8 cellular contexts compared by ENCODE assay signal in genomic region chr16:10828851-10829331, GRCh38. TPM values are rescaled to one million over a fixed set of nuclear protein-coding genes. Genes with fewer than 3 reads are reported as not detected.
DNase-seq lines count a peak whose midpoint lies in the region; ATAC-seq and TF ChIP-seq lines count a peak whose summit lies in the region.

No MANE protein-coding gene starts in this region.

- POLR2A ChIA-PET in CD4-positive, alpha-beta memory T cell (lab: Charles Lee; ENCODE audit: partially characterized antibody) = no interaction called here

- H3K36me3 Mint-ChIP-seq in nephron (ENCODE audit: low read depth) = no peaks in the 10 kb centered on the region
- no peaks in the 10 kb centered on the region for H3K36me3 Mint-ChIP-seq in CD4-positive, alpha-beta memory T cell

- no peak overlapping the region for H3K27ac ChIP-seq in RWPE2 (ENCODE audit: poor library complexity, severe bottlenecking)
- H3K27ac ChIP-seq in CD4-positive, alpha-beta memory T cell (ENCODE audit: low read depth, low read length) = no peak overlapping the region

- H3K36me3 ChIP-seq in RWPE2 (ENCODE audit: low read depth) = no peaks in the 10 kb centered on the region
- H3K36me3 ChIP-seq in CD4-positive, alpha-beta memory T cell (ENCODE audit: insufficient read depth, low read length) = no peaks in the 10 kb centered on the region

- H3K9me3 Mint-ChIP-seq in nephron = no peaks in the 10 kb centered on the region
- H3K9me3 Mint-ChIP-seq in CD4-positive, alpha-beta memory T cell = no peaks in the 10 kb centered on the region

- peak overlapping the region in 2 of 3 experiments; percentile 64 to 69 for H3K4me3 Mint-ChIP-seq in nephron
- no peak overlapping the region for H3K4me3 Mint-ChIP-seq in CD4-positive, alpha-beta memory T cell

- no peak overlapping the region for H3K4me3 ChIP-seq in RWPE2 (ENCODE audit: severe bottlenecking)
- peak overlapping the region; percentile 2 for H3K4me3 ChIP-seq in fibroblast of mammary gland (ENCODE audit: control insufficient read depth, low read depth, low read length)
- H3K4me3 ChIP-seq in CD4-positive, alpha-beta memory T cell (ENCODE audit: low read length in 2 of 2) = no peak overlapping the region

- peaks cover 11% of the 10 kb centered on the region for H3K4me1 ChIP-seq in RWPE2 (ENCODE audit: insufficient read depth, poor library complexity, severe bottlenecking)
- no peaks in the 10 kb centered on the region for H3K4me1 ChIP-seq in CD4-positive, alpha-beta memory T cell (ENCODE audit: insufficient read depth, low read length)

- DNase-seq in DMS 273 (lab: John Stamatoyannopoulos, UW; ENCODE audit: unreplicated experiment) (peak; percentile 93), RWPE2 (ENCODE audit: low spot score) (no peak), fibroblast of mammary gland (ENCODE audit: low read depth) (peak; percentile 83), GF-D8 (lab: John Stamatoyannopoulos, UW) (no peak)
- DNase-seq in CD4-positive, alpha-beta memory T cell = no peak

- TF ChIP-seq CTCF in RWPE2 (IDR thresholded peaks at IDR 0.05; ENCODE audit: poor library complexity, severe bottlenecking) (no peak), fibroblast of mammary gland (conservative IDR thresholded peaks at IDR 0.05; ENCODE audit: control insufficient read depth, insufficient read depth, low read depth, low read length) (no peak), nephron (IDR thresholded peaks at IDR 0.05; ENCODE audit: unreplicated experiment in 3 of 3) (no peak)

- no peaks in the 10 kb centered on the region for H3K27me3 ChIP-seq in RWPE2 (ENCODE audit: insufficient read depth, poor library complexity, severe bottlenecking)
- no peaks in the 10 kb centered on the region for H3K27me3 ChIP-seq in CD4-positive, alpha-beta memory T cell (ENCODE audit: insufficient read depth, low read length)

- intact Hi-C loops in CD4-positive, alpha-beta memory T cell (cut with micrococcal nuclease) = no loop called here

- CTCF ChIA-PET in CD4-positive, alpha-beta memory T cell (lab: Charles Lee; ENCODE audit: partially characterized antibody) = no interaction called here

- H3K4me1 Mint-ChIP-seq in nephron = peaks cover 35% of the 10 kb centered on the region
- H3K4me1 Mint-ChIP-seq in CD4-positive, alpha-beta memory T cell = no peaks in the 10 kb centered on the region

- no peaks in the 10 kb centered on the region for H3K9me3 ChIP-seq in RWPE2 (ENCODE audit: severe bottlenecking)
- H3K9me3 ChIP-seq in CD4-positive, alpha-beta memory T cell (ENCODE audit: control insufficient read depth in 1 of 2, low read length in 2 of 2) = no peaks in the 10 kb centered on the region

- peaks cover 1% of the 10 kb centered on the region for H3K27me3 Mint-ChIP-seq in nephron (ENCODE audit: low read depth)
- peaks cover 3 to 5% of the 10 kb centered on the region in 2 donors for H3K27me3 Mint-ChIP-seq in CD4-positive, alpha-beta memory T cell

- ATAC-seq in RWPE2 (ENCODE audit: low read depth) (peak; percentile 76), GM21717 (IDR thresholded peaks at IDR 0.05; ENCODE audit: unreplicated experiment) (no peak), GM21723 (IDR thresholded peaks at IDR 0.05; ENCODE audit: unreplicated experiment) (no peak)

- H3K27ac Mint-ChIP-seq in nephron = peak overlapping the region; percentile 58 to 100 (median 96)
- H3K27ac Mint-ChIP-seq in CD4-positive, alpha-beta memory T cell = no peak overlapping the region

RNA-seq across cellular contexts. Expression of gene TVP23A, which starts 10.3 kb away (rescaled TPM):
- total RNA-seq in CD4-positive, alpha-beta memory T cell = not detected
- polyA plus RNA-seq in CD4-positive, alpha-beta memory T cell = under 1 TPM in 1 of 2 donors, not detected in 1; 0.18 TPM

RNA-seq across cellular contexts. Expression of gene CIITA, which starts 48.1 kb away (rescaled TPM):
- total RNA-seq in CD4-positive, alpha-beta memory T cell = 1 to 10 TPM; 1.5 to 1.6 TPM
- polyA plus RNA-seq in CD4-positive, alpha-beta memory T cell = 1 to 10 TPM in 1 of 2 donors, under 1 TPM in 1; 0.08 to 1.6 TPM

Comparison
In these comparisons a context has a peak if more than half of its experiments do, and no peak if none do; other contexts are left out.
1. DNase-seq: peak in DMS 273 (single experiment) and fibroblast of mammary gland (single experiment); none in RWPE2 (single experiment), CD4-positive, alpha-beta memory T cell (0 of 5) and GF-D8 (single experiment).
2. H3K27ac Mint-ChIP-seq: peak in nephron (3 of 3); none in CD4-positive, alpha-beta memory T cell (0 of 7).
3. H3K4me3 Mint-ChIP-seq: peak in nephron (2 of 3); none in CD4-positive, alpha-beta memory T cell (0 of 8).